8 cellular contexts compared by ENCODE assay signal in the genomic region with DNA sequence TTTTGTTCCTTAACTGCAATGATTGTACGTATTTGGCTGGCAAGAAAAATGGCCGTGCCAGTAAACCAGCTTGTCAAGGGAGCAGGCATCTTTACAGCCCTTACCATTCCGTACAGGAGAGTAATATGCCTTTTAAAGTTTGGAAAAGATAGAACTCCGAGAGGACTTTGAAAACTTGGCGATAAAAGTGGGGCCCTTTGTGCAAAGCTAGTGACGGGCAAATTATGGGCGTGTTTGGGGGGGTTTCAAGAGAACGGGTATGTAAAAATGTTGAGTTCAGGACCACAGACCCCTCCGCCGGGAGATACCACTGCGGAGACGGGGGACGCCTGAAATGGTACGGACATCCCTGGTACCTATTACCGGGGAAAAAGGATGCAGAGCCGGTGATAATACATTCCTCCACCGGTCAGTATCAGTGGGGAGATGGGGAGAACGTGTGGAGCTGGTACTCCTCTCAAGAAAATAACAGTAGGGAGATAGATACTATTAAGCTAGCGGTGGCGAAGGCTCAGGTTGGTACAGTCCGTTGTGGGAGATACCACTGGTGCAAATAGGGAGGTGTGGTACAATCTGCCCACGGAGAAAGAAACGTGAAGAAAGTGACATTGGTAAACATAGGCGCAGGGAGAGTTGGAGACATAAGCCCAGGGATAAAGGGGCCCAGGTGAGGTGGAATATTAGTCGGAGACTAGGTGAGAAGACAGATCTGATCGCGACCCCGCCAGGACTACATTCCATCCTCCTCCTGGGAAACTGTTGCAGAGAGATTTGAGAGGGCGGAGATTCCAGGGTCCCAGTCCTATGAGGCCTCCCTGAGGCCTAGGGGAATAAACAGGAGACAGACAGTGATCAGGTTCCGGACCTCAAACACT. TPM values are rescaled to one million over a fixed set of nuclear protein-coding genes. Genes with fewer than 3 reads are reported as not detected.
DNase-seq lines count a peak whose midpoint lies in the region; ATAC-seq, FAIRE-seq and TF ChIP-seq lines count a peak whose summit lies in the region.

No MANE protein-coding gene starts in this region.

- H3K27ac ChIP-seq in DOHH2 (ENCODE audit: low read depth, low read length) = peak overlapping the region; percentile 69
- H3K27ac ChIP-seq in keratinocyte (ENCODE audit: control insufficient read depth, insufficient read depth, low read length) = peak overlapping the region; percentile 85
- H3K27ac ChIP-seq in spleen = peak overlapping the region; percentile 87 to 92 (median 90)

- no peaks in the 10 kb centered on the region for H4K20me1 ChIP-seq in DOHH2 (ENCODE audit: control insufficient read depth, insufficient read depth, low read depth, low read length)
- H4K20me1 ChIP-seq in keratinocyte (ENCODE audit: control insufficient read depth, extremely low read depth, insufficient read depth, low read length) = no peaks in the 10 kb centered on the region

- H3K79me2 ChIP-seq in DOHH2 (ENCODE audit: control insufficient read depth, low read length) (no peaks in the 10 kb centered on the region), keratinocyte (ENCODE audit: control insufficient read depth, insufficient read depth, low read length) (no peaks in the 10 kb centered on the region)

- intact Hi-C loops in spleen (cut with DNase I; ENCODE audit: low total_unique reads) = loop anchor here (10.0 kb wide), 1 partner anchor 186 kb away; a partner anchor contains a TSS

- H3K36me3 ChIP-seq in DOHH2 (ENCODE audit: control insufficient read depth, low read length) = no peaks in the 10 kb centered on the region
- no peaks in the 10 kb centered on the region for H3K36me3 ChIP-seq in keratinocyte (ENCODE audit: control insufficient read depth in 2 of 2, extremely low read depth in 1 of 2, insufficient read depth in 2 of 2, low read length in 2 of 2)
- no peaks in the 10 kb centered on the region for H3K36me3 ChIP-seq in spleen

- no peak for TF ChIP-seq CTCF in DOHH2 (IDR thresholded peaks at IDR 0.05; ENCODE audit: low read depth, low read length, poor library complexity, severe bottlenecking)
- TF ChIP-seq CTCF in keratinocyte (optimal IDR thresholded peaks at IDR 0.05 in 1 of 3, IDR thresholded peaks at IDR 0.05 in 1 of 3, conservative IDR thresholded peaks at IDR 0.05 in 1 of 3; ENCODE audit: extremely low read depth in 1 of 3, insufficient read depth in 2 of 3, low read length in 3 of 3) = no peak
- no peak for TF ChIP-seq CTCF in spleen (IDR thresholded peaks at IDR 0.05 in 8 of 11, conservative IDR thresholded peaks at IDR 0.05 in 3 of 11)

- peak overlapping the region; percentile 88 for H3K4me3 ChIP-seq in DOHH2 (ENCODE audit: low read length)
- peak overlapping the region; percentile 38 to 66 (median 50) for H3K4me3 ChIP-seq in keratinocyte (ENCODE audit: control insufficient read depth in 2 of 3, extremely low read depth in 1 of 3, insufficient read depth in 2 of 3, low read depth in 1 of 3, low read length in 3 of 3)
- peak overlapping the region; percentile 27 to 73 (median 42) for H3K4me3 ChIP-seq in spleen

- peak overlapping the region; percentile 51 for H2AFZ ChIP-seq in keratinocyte (ENCODE audit: control insufficient read depth, low read length)

- peak; percentile 56 for ATAC-seq in HG02852 (IDR thresholded peaks at IDR 0.05; ENCODE audit: unreplicated experiment)
- no peak for ATAC-seq in HG02623 (IDR thresholded peaks at IDR 0.05; ENCODE audit: unreplicated experiment)

- FAIRE-seq in keratinocyte (lab: Jason Lieb, UNC) = no peak

- TF ChIP-seq POLR2A in spleen (IDR thresholded peaks at IDR 0.05) = no peak

- H3K9me1 ChIP-seq in keratinocyte (ENCODE audit: control insufficient read depth, extremely low read depth, insufficient read depth, low read length) = no peaks in the 10 kb centered on the region

- H3K27me3 ChIP-seq in DOHH2 (ENCODE audit: control insufficient read depth, low read length) (no peaks in the 10 kb centered on the region), keratinocyte (ENCODE audit: control insufficient read depth, extremely low read depth, insufficient read depth, low read length) (no peaks in the 10 kb centered on the region), spleen (replicated peaks in 1 of 7) (peaks cover 0 to 5% (median 0%) of the 10 kb centered on the region in 7 donors)

- H3K9me2 ChIP-seq in DOHH2 (replicated peaks; ENCODE audit: control insufficient read depth, low read length) = no peaks in the 10 kb centered on the region

- no peaks in the 10 kb centered on the region for H3F3A ChIP-seq in DOHH2 (ENCODE audit: control insufficient read depth, insufficient read depth)

- 1 to 35% (median 3%) methylated on average over 28 to 30 of the region's 30 CpGs for WGBS in spleen, 5 donors

- peak overlapping the region; percentile 71 for H3K4me2 ChIP-seq in DOHH2 (ENCODE audit: low read length)
- H3K4me2 ChIP-seq in keratinocyte (ENCODE audit: control insufficient read depth, extremely low read depth, insufficient read depth, low read depth, low read length) = peak overlapping the region; percentile 41

- H3K9me3 ChIP-seq in DOHH2 (ENCODE audit: control insufficient read depth, insufficient read depth, low read length) = no peaks in the 10 kb centered on the region
- no peaks in the 10 kb centered on the region for H3K9me3 ChIP-seq in keratinocyte (ENCODE audit: control insufficient read depth, low read depth, low read length)
- H3K9me3 ChIP-seq in spleen = peaks cover 0 to 8% (median 0%) of the 10 kb centered on the region in 8 donors

- H3K4me1 ChIP-seq in DOHH2 (ENCODE audit: control insufficient read depth, low read length) = peaks cover 14% of the 10 kb centered on the region
- H3K4me1 ChIP-seq in keratinocyte (ENCODE audit: control insufficient read depth, extremely low read depth, insufficient read depth, low read length) = peaks cover 2% of the 10 kb centered on the region
- H3K4me1 ChIP-seq in spleen = peaks cover 0 to 17% (median 0%) of the 10 kb centered on the region in 6 donors

- dilution Hi-C loops in keratinocyte (cut with MboI; ENCODE audit: extremely low pct_ligation_motif_present, low sequenced_read_pairs) = no loop called here

- DNase-seq in NCI-H2227 (lab: John Stamatoyannopoulos, UW; ENCODE audit: unreplicated experiment) = peak; percentile 93
- peak; percentile 57 for DNase-seq in activated CD4-positive, alpha-beta T cell treated with anti-CD3 and anti-CD28 coated beads for 1 hour
- DNase-seq in cerebellum (ENCODE audit: low spot score) = peak; percentile 67
- no peak for DNase-seq in keratinocyte (ENCODE audit: low read depth, low spot score)
- DNase-seq in spleen = peak; percentile 85

- H3K9ac ChIP-seq in keratinocyte (ENCODE audit: control insufficient read depth, extremely low read depth, insufficient read depth, low read length) = peak overlapping the region; percentile 80

RNA-seq across cellular contexts. Expression of a gene that starts 14.5 kb away (rescaled TPM):
- not detected for total RNA-seq in cerebellum
- not detected in 3 replicates for polyA plus RNA-seq in keratinocyte
- polyA plus RNA-seq in keratinocyte (2011; ENCODE audit: low read depth) = not detected
- not detected in 2 replicates for polyA plus RNA-seq in keratinocyte (2011; cell fraction: cytosol; rRNA removed)
- polyA plus RNA-seq in keratinocyte (2011; cell fraction: nucleus; rRNA removed) = not detected in 2 replicates
- polyA plus RNA-seq in keratinocyte (2012; ENCODE audit: low replicate concordance) = not detected in 2 replicates
- polyA minus RNA-seq in keratinocyte = not detected in 3 replicates
- polyA minus RNA-seq in keratinocyte (2011; cell fraction: cytosol; rRNA and poly(A)+ RNA removed) = not detected
- not detected in 2 replicates for polyA minus RNA-seq in keratinocyte (2011; cell fraction: nucleus; rRNA and poly(A)+ RNA removed)
- not detected for total RNA-seq in spleen
- under 1 TPM in 1 of 3 donors, not detected in 2; 0.12 TPM for polyA plus RNA-seq in spleen

RNA-seq across cellular contexts. Expression of a gene that starts 17.5 kb away (rescaled TPM):
- total RNA-seq in cerebellum (6.5 TPM), spleen (10 to 100 TPM in 3 of 7 donors, 1 to 10 TPM in 4; 7.3 to 13.7 (median 8.7) TPM)
- polyA plus RNA-seq in keratinocyte (1.4 to 2.4 TPM (median 1.9 TPM) in 3 replicates), spleen (1 to 10 TPM; 4.8 to 5.7 (median 5.0) TPM)
- 2.1 TPM for polyA plus RNA-seq in keratinocyte (2011; ENCODE audit: low read depth)
- polyA plus RNA-seq in keratinocyte (2011; cell fraction: cytosol; rRNA removed) = 1.0 and 1.7 TPM in 2 replicates
- polyA plus RNA-seq in keratinocyte (2011; cell fraction: nucleus; rRNA removed) = 5.7 and 5.8 TPM in 2 replicates
- 1.4 and 1.6 TPM in 2 replicates for polyA plus RNA-seq in keratinocyte (2012; ENCODE audit: low replicate concordance)
- 0.98 to 2.0 TPM (median 0.99 TPM) in 3 replicates for polyA minus RNA-seq in keratinocyte
- polyA minus RNA-seq in keratinocyte (2011; cell fraction: cytosol; rRNA and poly(A)+ RNA removed) = 0.77 TPM
- 1.8 and 4.0 TPM in 2 replicates for polyA minus RNA-seq in keratinocyte (2011; cell fraction: nucleus; rRNA and poly(A)+ RNA removed)

RNA-seq across cellular contexts. Expression of a gene that starts 50.2 kb away (rescaled TPM):
- total RNA-seq in cerebellum = 5.5 TPM
- polyA plus RNA-seq in keratinocyte = 0.55 to 0.86 TPM (median 0.78 TPM) in 3 replicates
- 0.42 TPM for polyA plus RNA-seq in keratinocyte (2011; ENCODE audit: low read depth)
- polyA plus RNA-seq in keratinocyte (2011; cell fraction: cytosol; rRNA removed) = 0.45 and 0.75 TPM in 2 replicates
- 0.93 and 1.2 TPM in 2 replicates for polyA plus RNA-seq in keratinocyte (2011; cell fraction: nucleus; rRNA removed)
- 0.33 and 0.82 TPM in 2 replicates for polyA plus RNA-seq in keratinocyte (2012; ENCODE audit: low replicate concordance)
- 0.29 to 0.92 TPM (median 0.40 TPM) in 3 replicates for polyA minus RNA-seq in keratinocyte
- polyA minus RNA-seq in keratinocyte (2011; cell fraction: cytosol; rRNA and poly(A)+ RNA removed) = not detected
- polyA minus RNA-seq in keratinocyte (2011; cell fraction: nucleus; rRNA and poly(A)+ RNA removed) = 0.53 and 0.70 TPM in 2 replicates
- 1 to 10 TPM; 2.0 to 7.2 (median 4.5) TPM for total RNA-seq in spleen
- polyA plus RNA-seq in spleen = 1 to 10 TPM; 1.0 to 1.7 (median 1.5) TPM
